Comparison of ENCODE assay signal across 17 cellular contexts in genomic region chr7:69237541-69237940, GRCh38.
"Had no signal": no experiment of that assay in that cellular context is flagged by ENCODE, and none has a peak within 500 bp of the region (broad histone marks: within the 10 kb centered on the region; RNA-seq: fewer than 3 reads in every experiment).

No MANE protein-coding gene starts in this region.

- DNase-seq: dermis blood vessel endothelial cell; dorsolateral prefrontal cortex; effector CD4-positive, alpha-beta T cell; effector memory CD4-positive, alpha-beta T cell; foreskin keratinocyte; heart left ventricle; hypothalamus; left cardiac atrium; left lung; left ventricle myocardium superior; lower lobe of right lung; mesenchymal stem cell; midbrain had no signal

- H3K4me1 ChIP-seq: foreskin keratinocyte, left lung, lower lobe of right lung had no signal

- ATAC-seq: foreskin keratinocyte, gastroesophageal sphincter, heart left ventricle, left cardiac atrium, left lung, left ventricle myocardium superior, lower lobe of right lung had no signal

- H3K36me3 ChIP-seq: esophagus muscularis mucosa, gastroesophageal sphincter, heart left ventricle, left lung, lower lobe of right lung had no signal

- H3K4me3 ChIP-seq: coronary artery, dorsolateral prefrontal cortex, esophagus muscularis mucosa, gastroesophageal sphincter, heart left ventricle, hepatocyte, left lung, lower lobe of right lung had no signal

- H3K9me3 ChIP-seq: esophagus muscularis mucosa, gastroesophageal sphincter, heart left ventricle, left lung, lower lobe of right lung had no signal

- H3K27ac ChIP-seq: coronary artery, dorsolateral prefrontal cortex, esophagus muscularis mucosa, foreskin keratinocyte, gastroesophageal sphincter, heart left ventricle, hepatocyte, left lung, lower lobe of right lung had no signal
